In the genomic region with DNA sequence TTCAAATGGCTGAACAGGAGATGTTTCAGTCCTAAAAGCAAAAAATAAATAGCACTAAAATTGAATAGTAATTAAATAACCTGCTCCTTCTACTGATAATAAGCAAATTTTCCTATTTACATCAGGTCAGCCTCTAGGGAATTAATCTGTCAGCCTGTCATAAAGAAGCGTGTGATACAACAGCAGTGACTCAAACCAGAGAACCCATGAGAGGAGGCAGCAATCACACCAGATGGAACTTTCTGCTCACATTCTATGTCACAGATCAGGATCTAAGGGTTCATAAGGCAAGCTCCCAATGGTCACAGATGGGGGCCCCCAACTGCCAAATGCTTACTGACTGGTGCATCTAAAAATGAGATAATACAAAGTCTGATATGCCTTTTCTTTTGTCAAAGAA, we compare ENCODE assay signal across 20 cellular contexts. TPM values are rescaled to one million over a fixed set of nuclear protein-coding genes. Genes with fewer than 3 reads are reported as not detected.
DNase-seq lines count a peak whose midpoint lies in the region; ATAC-seq, FAIRE-seq and TF ChIP-seq lines count a peak whose summit lies in the region.
"Had no signal": no experiment of that assay in that cellular context is flagged by ENCODE, and none has a peak within 500 bp of the region (broad histone marks: within the 10 kb centered on the region; RNA-seq: fewer than 3 reads in every experiment).

No MANE protein-coding gene starts in this region.

- in situ Hi-C loops in HepG2 (cut with HindIII; ENCODE audit: extremely low pct_ligation_motif_present, low pct_unique_long_range_greater_than_20kb), result no loop called here

- DNase-seq in HepG2 (ENCODE audit: low spot score), result peak; percentile 15
- no peak for DNase-seq in right lobe of liver
- DNase-seq in RKO (ENCODE audit: low spot score), result peak; percentile 29
- peak; percentile 85 for DNase-seq in fibroblast of mammary gland (ENCODE audit: low read depth)
- DNase-seq in natural killer cell treated with Interleukin-12 subunit alpha and Interleukin-12 subunit beta and Interleukin-15 and Interleukin-18, amount 100 ng/mL, for 72 hours (ENCODE audit: low spot score), result no peak
- no peak for DNase-seq in RPMI8226
- no peak for DNase-seq in NCI-H2107 treated with DMSO at 0.1 percent for 48 hours (lab: John Stamatoyannopoulos, UW; ENCODE audit: unreplicated experiment)
- DNase-seq: activated naive CD4-positive, alpha-beta T cell; left colon; NCI-H1105 treated with DMSO at 0.1 percent for 48 hours; NCI-H748 treated with DMSO at 0.1 percent for 48 hours; pancreas; spleen; stimulated activated naive B cell treated with anti-CD40 and anti-IgM and Interleukin-4, amounts not matched to agents 10 μg/mL and 1 μg/mL and 100 μg/mL, for 72 hours; T-helper 17 cell; transverse colon had no signal

- CTCF ChIA-PET in HepG2 (lab: Yijun Ruan, JAX; ENCODE audit: low intra/inter-chr PET ratio, low total read pairs), result no interaction called here

- H2AFZ ChIP-seq in HepG2 (ENCODE audit: low read length), result no peak overlapping the region

- peaks cover 22 to 36% of the 10 kb centered on the region in 2 donors for H3K27me3 Mint-ChIP-seq in natural killer cell treated with Interleukin-12 subunit alpha and Interleukin-12 subunit beta and Interleukin-15 and Interleukin-18, amount 100 ng/mL, for 72 hours

- WGBS in HepG2 (ENCODE audit: low lambda C conversion rate), result 86% methylated on average over 1 of the region's 1 CpG
- 100% methylated on average over 1 of the region's 1 CpG for WGBS in right lobe of liver (ENCODE audit: insufficient coverage, low coverage, low lambda C conversion rate, missing lambda C conversion rate)

- intact Hi-C loops in HepG2 (cut with micrococcal nuclease; ENCODE audit: unreplicated experiment), result no loop called here
- intact Hi-C loops in right lobe of liver (cut with DNase I), result no loop called here

- ATAC-seq in HepG2, result no peak; the same call in 2 of the 3 replicates
- no peak for ATAC-seq in right lobe of liver
- ATAC-seq in natural killer cell treated with Interleukin-12 subunit alpha and Interleukin-12 subunit beta and Interleukin-15 and Interleukin-18, amount 100 ng/mL, for 72 hours, result no peak
- ATAC-seq in HG03159 (IDR thresholded peaks at IDR 0.05; ENCODE audit: unreplicated experiment), result no peak
- ATAC-seq: esophagus mucosa; left colon; stimulated activated naive B cell treated with anti-CD40 and anti-IgM and Interleukin-4, amounts not matched to agents 10 μg/mL and 1 μg/mL and 100 μg/mL, for 72 hours; T-helper 17 cell had no signal

- TF ChIP-seq CTCF in HepG2 (CRISPR knock-in tag; IDR thresholded peaks at IDR 0.05) (no peak), right lobe of liver (IDR thresholded peaks at IDR 0.05) (no peak), fibroblast of mammary gland (conservative IDR thresholded peaks at IDR 0.05; ENCODE audit: control insufficient read depth, insufficient read depth, low read depth, low read length) (no peak)

- H3K79me2 ChIP-seq in HepG2 (ENCODE audit: insufficient read depth, low read length), result peaks cover 21% of the 10 kb centered on the region

- no peak overlapping the region for H3K4me3 Mint-ChIP-seq in natural killer cell treated with Interleukin-12 subunit alpha and Interleukin-12 subunit beta and Interleukin-15 and Interleukin-18, amount 100 ng/mL, for 72 hours
- H3K4me3 Mint-ChIP-seq: dendritic cell treated with granulocyte-macrophage colony-stimulating factor and Interleukin-4, amounts not matched to agents 40 ng/mL and 50 ng/mL, for 4 days; IgD-negative memory B cell; stimulated activated naive B cell treated with anti-CD40 and anti-IgM and Interleukin-4, amounts not matched to agents 10 μg/mL and 1 μg/mL and 100 μg/mL, for 72 hours; T-helper 17 cell had no signal

- H3K36me3 ChIP-seq in HepG2 (replicated peaks in 1 of 2; ENCODE audit: control insufficient read depth in 1 of 2, insufficient read depth in 2 of 2, low read length in 2 of 2), result no peaks in the 10 kb centered on the region; a peak in 1 of 5 replicates
- no peaks in the 10 kb centered on the region for H3K36me3 ChIP-seq in right lobe of liver
- H3K36me3 ChIP-seq: pancreas, spleen, transverse colon had no signal

- H3K9me3 ChIP-seq in HepG2 (ENCODE audit: low read length), result no peaks in the 10 kb centered on the region
- no peaks in the 10 kb centered on the region for H3K9me3 ChIP-seq in right lobe of liver
- H3K9me3 ChIP-seq: pancreas, spleen, transverse colon had no signal

- no peak overlapping the region for H3K9ac ChIP-seq in HepG2 (ENCODE audit: insufficient read depth, low read depth, low read length)

- TF ChIP-seq RAD21 in HepG2 (CRISPR knock-in tag; IDR thresholded peaks at IDR 0.05), result no peak

- POLR2A ChIA-PET in HepG2 (lab: Yijun Ruan, JAX), result interaction anchor here (2.5 kb wide), 1 partner anchor 41 kb away, joined by 12 read pairs; a partner anchor contains a TSS

- H3K27ac ChIP-seq in HepG2 (ENCODE audit: extremely low read length, insufficient read depth, low read length), result peak overlapping the region; percentile 14
- peak overlapping the region in 1 of 3 donors; percentile 0 for H3K27ac ChIP-seq in right lobe of liver
- H3K27ac ChIP-seq: pancreas, spleen, transverse colon had no signal

- no peaks in the 10 kb centered on the region for H4K20me1 ChIP-seq in HepG2 (ENCODE audit: insufficient read depth, low read length)

- H3K4me1 Mint-ChIP-seq in natural killer cell treated with Interleukin-12 subunit alpha and Interleukin-12 subunit beta and Interleukin-15 and Interleukin-18, amount 100 ng/mL, for 72 hours (ENCODE audit: low read depth in 2 of 2), result no peaks in the 10 kb centered on the region
- H3K4me1 Mint-ChIP-seq: IgD-negative memory B cell; stimulated activated naive B cell treated with anti-CD40 and anti-IgM and Interleukin-4, amounts not matched to agents 10 μg/mL and 1 μg/mL and 100 μg/mL, for 72 hours; T-helper 17 cell had no signal

- H3K4me2 ChIP-seq in HepG2 (ENCODE audit: low read depth, low read length), result peak overlapping the region; percentile 14; the same call in 1 of the 2 replicates

- no peak overlapping the region for H3K27ac Mint-ChIP-seq in natural killer cell treated with Interleukin-12 subunit alpha and Interleukin-12 subunit beta and Interleukin-15 and Interleukin-18, amount 100 ng/mL, for 72 hours
- H3K27ac Mint-ChIP-seq: dendritic cell treated with granulocyte-macrophage colony-stimulating factor and Interleukin-4, amounts not matched to agents 40 ng/mL and 50 ng/mL, for 4 days; IgD-negative memory B cell; stimulated activated naive B cell treated with anti-CD40 and anti-IgM and Interleukin-4, amounts not matched to agents 10 μg/mL and 1 μg/mL and 100 μg/mL, for 72 hours; T-helper 17 cell had no signal

- no peak for TF ChIP-seq EP300 in HepG2 (IDR thresholded peaks at IDR 0.05; ENCODE audit: low read depth in 2 of 2, low read length in 2 of 2)
- TF ChIP-seq EP300 in HepG2 (CRISPR knock-in tag; IDR thresholded peaks at IDR 0.05; ENCODE audit: borderline replicate concordance), result no peak

- H3K36me3 Mint-ChIP-seq in natural killer cell treated with Interleukin-12 subunit alpha and Interleukin-12 subunit beta and Interleukin-15 and Interleukin-18, amount 100 ng/mL, for 72 hours, result no peaks in the 10 kb centered on the region
- H3K36me3 Mint-ChIP-seq: IgD-negative memory B cell; stimulated activated naive B cell treated with anti-CD40 and anti-IgM and Interleukin-4, amounts not matched to agents 10 μg/mL and 1 μg/mL and 100 μg/mL, for 72 hours had no signal

- TF ChIP-seq POLR2A in HepG2 (IDR thresholded peaks at IDR 0.05; ENCODE audit: insufficient read depth in 1 of 2, low read depth in 2 of 2, low read length in 2 of 2) (no peak), right lobe of liver (IDR thresholded peaks at IDR 0.05) (no peak)

- BruUV-seq in HepG2 (replicated peaks; lab: Mats Ljungman, UMichigan), result no TSS peak

- no peaks in the 10 kb centered on the region for H3K9me3 Mint-ChIP-seq in natural killer cell treated with Interleukin-12 subunit alpha and Interleukin-12 subunit beta and Interleukin-15 and Interleukin-18, amount 100 ng/mL, for 72 hours
- H3K9me3 Mint-ChIP-seq: dendritic cell treated with granulocyte-macrophage colony-stimulating factor and Interleukin-4, amounts not matched to agents 40 ng/mL and 50 ng/mL, for 4 days; IgD-negative memory B cell; stimulated activated naive B cell treated with anti-CD40 and anti-IgM and Interleukin-4, amounts not matched to agents 10 μg/mL and 1 μg/mL and 100 μg/mL, for 72 hours had no signal

- peaks cover 90% of the 10 kb centered on the region for H3K4me1 ChIP-seq in HepG2 (ENCODE audit: insufficient read depth, low read length)
- H3K4me1 ChIP-seq in right lobe of liver, result peaks cover 0 to 71% (median 10%) of the 10 kb centered on the region in 4 donors

- H3K4me3 ChIP-seq in HepG2 (replicated peaks in 1 of 3; ENCODE audit: insufficient read depth in 1 of 3, low read depth in 2 of 3, low read length in 3 of 3) (no peak overlapping the region), right lobe of liver (no peak overlapping the region), fibroblast of mammary gland (ENCODE audit: control insufficient read depth, low read depth, low read length) (no peak overlapping the region)
- H3K4me3 ChIP-seq: pancreas, spleen, transverse colon had no signal

- FAIRE-seq in HepG2 (lab: Jason Lieb, UNC), result no peak

- H3K27me3 ChIP-seq in HepG2 (ENCODE audit: control insufficient read depth in 1 of 2, insufficient read depth in 2 of 2, low read length in 2 of 2) (no peaks in the 10 kb centered on the region), right lobe of liver (no peaks in the 10 kb centered on the region)
- H3K27me3 ChIP-seq: pancreas, spleen, transverse colon had no signal

RNA-seq across cellular contexts. Expression of a gene that starts 41.1 kb away (rescaled TPM):
- 36.9 and 37.3 TPM in 2 replicates for total RNA-seq in HepG2 (2016; rRNA removed; fragmentation: Illumina TruSeq; extraction: Trizol)
- total RNA-seq in HepG2 (2016; cell fraction: cytosol; rRNA removed; fragmentation: Illumina TruSeq; extraction: Trizol; ENCODE audit: low read depth), result 4.1 and 5.4 TPM in 2 replicates
- total RNA-seq in HepG2 (2016; cell fraction: insoluble cytoplasmic fraction; rRNA removed; fragmentation: Illumina TruSeq; extraction: Trizol), result 29.4 and 37.9 TPM in 2 replicates
- total RNA-seq in HepG2 (2016; cell fraction: membrane; rRNA removed; fragmentation: Illumina TruSeq; extraction: Trizol), result 12.7 and 14.1 TPM in 2 replicates
- total RNA-seq in HepG2 (2016; cell fraction: nucleus; rRNA removed; fragmentation: Illumina TruSeq; extraction: Trizol), result 40.3 and 46.5 TPM in 2 replicates
- polyA plus RNA-seq in HepG2 (2011; rRNA removed), result 39.8 and 40.4 TPM in 2 replicates
- 32.4 and 33.2 TPM in 2 replicates for polyA plus RNA-seq in HepG2 (2011; cell fraction: cytosol; rRNA removed)
- polyA plus RNA-seq in HepG2 (2011; cell fraction: nucleus; rRNA removed), result 47.0 and 52.8 TPM in 2 replicates
- 25.9 and 28.2 TPM in 2 replicates for polyA plus RNA-seq in HepG2 (2012)
- 3.8 and 4.4 TPM in 2 replicates for polyA plus RNA-seq in HepG2 (2016; cell fraction: cytosol; fragmentation: Illumina TruSeq; extraction: Trizol; ENCODE audit: low read depth)
- 27.0 and 32.5 TPM in 2 replicates for polyA plus RNA-seq in HepG2 (2016; cell fraction: insoluble cytoplasmic fraction; fragmentation: Illumina TruSeq; extraction: Trizol; ENCODE audit: low read depth)
- 6.8 and 8.3 TPM in 2 replicates for polyA plus RNA-seq in HepG2 (2016; cell fraction: membrane; fragmentation: Illumina TruSeq; extraction: Trizol; ENCODE audit: low read depth)
- polyA plus RNA-seq in HepG2 (2016; cell fraction: nucleus; fragmentation: Illumina TruSeq; extraction: Trizol; ENCODE audit: insufficient read depth, low read depth), result 34.2 and 36.8 TPM in 2 replicates
- 64.1 and 120 TPM in 2 replicates for polyA minus RNA-seq in HepG2 (2011; rRNA and poly(A)+ RNA removed; ENCODE audit: low replicate concordance)
- polyA minus RNA-seq in HepG2 (2011; cell fraction: cytosol; rRNA and poly(A)+ RNA removed), result 20.7 and 23.3 TPM in 2 replicates
- polyA minus RNA-seq in HepG2 (2011; cell fraction: nucleus; rRNA and poly(A)+ RNA removed), result 58.3 and 60.9 TPM in 2 replicates
- 10 to 100 TPM; 23.9 to 36.5 (median 29.5) TPM for total RNA-seq in right lobe of liver
- 1 to 10 TPM in 1 of 2 donors, under 1 TPM in 1; 0.71 to 1.8 TPM for total RNA-seq in natural killer cell treated with Interleukin-12 subunit alpha and Interleukin-12 subunit beta and Interleukin-15 and Interleukin-18, amount 100 ng/mL, for 72 hours
- polyA plus RNA-seq: IgD-negative memory B cell had no signal

Comparison
In these comparisons a context has a peak if more than half of its experiments do, and no peak if none do; other contexts are left out.
1. DNase-seq: peak in HepG2 (single experiment), RKO (single experiment) and fibroblast of mammary gland (single experiment); none in right lobe of liver (0 of 3), natural killer cell treated with Interleukin-12 subunit alpha and Interleukin-12 subunit beta and Interleukin-15 and Interleukin-18, amount 100 ng/mL, for 72 hours (single experiment), RPMI8226 (single experiment) and NCI-H2107 treated with DMSO at 0.1 percent for 48 hours (single experiment).